ENCODE assay signal across 21 cellular contexts in the genomic region with DNA sequence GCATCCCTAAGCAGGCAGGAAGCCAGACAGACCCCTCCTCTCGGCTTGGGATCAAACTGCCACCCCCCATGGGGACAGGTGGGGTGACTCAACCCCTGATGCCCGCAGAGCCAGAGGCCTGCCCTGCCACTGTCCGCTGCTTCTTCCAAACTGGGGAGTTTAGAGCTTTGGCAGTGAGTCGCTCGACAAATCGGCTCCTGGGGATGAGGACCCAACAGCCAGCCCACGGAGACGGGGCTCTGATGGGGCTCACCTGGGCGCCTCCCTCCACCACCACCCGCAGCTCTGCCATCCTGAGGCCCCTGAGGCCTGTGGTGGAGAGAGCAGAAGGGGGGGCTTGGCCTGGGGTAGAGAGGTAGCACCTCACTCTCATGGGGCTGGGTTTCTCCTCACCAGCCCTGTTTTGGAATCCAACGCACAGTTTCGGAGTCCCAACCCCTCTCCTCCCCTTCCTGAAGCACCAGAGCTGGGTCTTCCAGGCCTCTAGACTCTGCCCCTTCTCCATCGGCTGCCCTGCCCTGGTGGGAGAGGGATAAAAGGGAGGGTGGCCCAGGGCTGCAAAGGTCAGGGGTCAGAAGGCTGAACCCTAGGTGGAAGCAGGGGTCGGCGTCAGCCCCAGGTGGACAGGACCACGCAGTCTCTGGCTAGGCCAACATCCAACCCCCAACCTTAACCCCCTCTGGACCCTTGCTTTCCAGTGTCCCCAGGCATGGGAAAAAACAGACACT. TPM values are rescaled to one million over a fixed set of nuclear protein-coding genes. Genes with fewer than 3 reads are reported as not detected.
"Had no signal": no experiment of that assay in that cellular context is flagged by ENCODE, and none has a peak within 500 bp of the region (broad histone marks: within the 10 kb centered on the region; RNA-seq: fewer than 3 reads in every experiment).

No MANE protein-coding gene starts in this region.

- H3K27ac ChIP-seq: hepatocyte, left ventricle myocardium inferior, right lobe of liver, skin epidermis, transverse colon had no signal

- H3K4me1 ChIP-seq: left ventricle myocardium inferior, right lobe of liver, transverse colon had no signal

- ATAC-seq: activated CD8-positive, alpha-beta T cell treated with anti-CD3 and anti-CD28 coated beads for 36 hours; activated naive CD8-positive, alpha-beta T cell treated with anti-CD3 and anti-CD28 coated beads, Interleukin-2, amount 50 U/mL, for 24 hours; esophagus mucosa; mucosa of descending colon; right lobe of liver had no signal

- H3K9me3 ChIP-seq: right lobe of liver had no signal

- DNase-seq: activated CD4-positive, alpha-beta T cell treated with anti-CD3 and anti-CD28 coated beads, Interleukin-2, amount 10 ng/mL, durations not matched to agents 24 days and 14 days; activated CD8-positive, alpha-beta T cell treated with anti-CD3 and anti-CD28 coated beads for 36 hours; activated gamma-delta T cell; activated naive CD4-positive, alpha-beta T cell treated with anti-CD3 and anti-CD28 coated beads, Interleukin-2, amount 50 U/mL, for 16 hours; activated naive CD8-positive, alpha-beta T cell treated with anti-CD3 and anti-CD28 coated beads, Interleukin-2, amount 50 U/mL, for 24 hours; effector CD4-positive, alpha-beta T cell; foreskin melanocyte; left ventricle myocardium inferior; mucosa of descending colon; nephron progenitor cell; stimulated activated CD4-positive, alpha-beta T cell treated with anti-CD3 and anti-CD28 coated beads, Interleukin-2, amount 100 ng/mL, for 24 hours; transverse colon had no signal

- H3K4me3 ChIP-seq: hepatocyte, left ventricle myocardium inferior, mucosa of descending colon, right lobe of liver, skin epidermis, stomach, transverse colon had no signal

- H3K27me3 ChIP-seq: hepatocyte, right lobe of liver had no signal

- H3K36me3 ChIP-seq: left ventricle myocardium inferior, right lobe of liver, transverse colon had no signal

- FAIRE-seq: urothelium cell line had no signal

RNA-seq across cellular contexts. Expression of a gene that starts 5.8 kb away (rescaled TPM):
- total RNA-seq: activated CD4-positive, alpha-beta T cell treated with anti-CD3 and anti-CD28 coated beads, Interleukin-2, amount 10 ng/mL, durations not matched to agents 24 days and 14 days; activated CD8-positive, alpha-beta T cell treated with anti-CD3 and anti-CD28 coated beads for 36 hours; activated T-helper 1 cell treated with anti-CD3 and anti-CD28 coated beads, Interleukin-12 subunit alpha, Interleukin-12 subunit beta, Interleukin-2, Interleukin-4 antibody, amounts not matched to agents 30 ng/mL and 10 ng/mL and 1 ng/mL, durations not matched to agents 14 hours and 24 hours and 36 hours; left ventricle myocardium inferior; T-helper 2 cell treated with Interferon-gamma antibody and Interleukin-4, amounts not matched to agents 100 ng/mL and 5 ng/mL, for 36 hours; temporal lobe had no signal

RNA-seq across cellular contexts. Expression of a gene that starts 35.1 kb away (rescaled TPM):
- total RNA-seq: hepatocyte, left ventricle myocardium inferior, right lobe of liver, temporal lobe had no signal
- polyA plus RNA-seq: hepatocyte had no signal

RNA-seq across cellular contexts. Expression of a gene that starts 53.9 kb away (rescaled TPM):
- total RNA-seq: activated CD4-positive, alpha-beta T cell treated with anti-CD3 and anti-CD28 coated beads, Interleukin-2, amount 10 ng/mL, durations not matched to agents 24 days and 14 days; activated CD8-positive, alpha-beta T cell treated with anti-CD3 and anti-CD28 coated beads for 36 hours; activated T-helper 1 cell treated with anti-CD3 and anti-CD28 coated beads, Interleukin-12 subunit alpha, Interleukin-12 subunit beta, Interleukin-2, Interleukin-4 antibody, amounts not matched to agents 30 ng/mL and 10 ng/mL and 1 ng/mL, durations not matched to agents 14 hours and 24 hours and 36 hours; esophagus mucosa; hepatocyte; left ventricle myocardium inferior; mucosa of descending colon; right lobe of liver; stomach; T-helper 2 cell treated with Interferon-gamma antibody and Interleukin-4, amounts not matched to agents 100 ng/mL and 5 ng/mL, for 36 hours; temporal lobe; transverse colon had no signal
- polyA plus RNA-seq: hepatocyte, stomach had no signal
